ENCODE assay signal across 23 cellular contexts in the genomic region with DNA sequence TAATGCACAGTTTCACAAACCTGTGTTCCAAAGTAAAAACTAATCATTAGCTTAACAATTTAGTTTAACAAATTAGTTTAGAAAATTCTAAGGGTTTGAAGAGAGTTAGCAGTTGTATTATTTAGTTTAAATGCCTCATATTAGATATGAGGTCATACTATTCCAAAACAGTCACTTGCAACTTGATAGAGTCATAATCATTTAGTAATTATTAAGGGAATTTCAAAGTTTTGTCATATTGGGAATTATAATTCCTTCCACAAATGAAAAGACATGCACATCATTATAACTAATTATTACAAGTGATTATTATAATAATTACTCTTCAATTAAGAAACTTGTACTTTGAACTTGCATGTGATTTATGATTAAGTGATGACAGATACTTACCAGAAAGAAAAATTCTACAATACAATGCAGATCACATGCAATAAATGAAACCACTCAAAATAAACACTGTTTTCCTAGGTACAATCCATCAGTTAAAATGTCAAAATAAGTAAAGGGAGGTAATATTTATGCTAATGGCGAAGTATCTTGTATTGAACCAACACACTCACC.
"Had no signal": no experiment of that assay in that cellular context is flagged by ENCODE, and none has a peak within 500 bp of the region (broad histone marks: within the 10 kb centered on the region; RNA-seq: fewer than 3 reads in every experiment).

No MANE protein-coding gene starts in this region.

- H3K27ac Mint-ChIP-seq: activated CD4-positive, alpha-beta memory T cell treated with anti-CD3 and anti-CD28 coated beads, Interleukin-2, amount 10 ng/mL, durations not matched to agents 7 days and 5 days; activated CD8-positive, alpha-beta memory T cell treated with anti-CD3 and anti-CD28 coated beads, Interleukin-2, amount 10 ng/mL, durations not matched to agents 7 days and 5 days; activated naive CD4-positive, alpha-beta T cell treated with anti-CD3 and anti-CD28 coated beads, Interleukin-2, amount 10 ng/mL, durations not matched to agents 7 days and 5 days; activated naive CD8-positive, alpha-beta T cell had no signal

- H3K27me3 Mint-ChIP-seq: activated CD4-positive, alpha-beta memory T cell treated with anti-CD3 and anti-CD28 coated beads, Interleukin-2, amount 10 ng/mL, durations not matched to agents 7 days and 5 days; activated CD8-positive, alpha-beta memory T cell treated with anti-CD3 and anti-CD28 coated beads, Interleukin-2, amount 10 ng/mL, durations not matched to agents 7 days and 5 days; activated naive CD4-positive, alpha-beta T cell treated with anti-CD3 and anti-CD28 coated beads, Interleukin-2, amount 10 ng/mL, durations not matched to agents 7 days and 5 days; activated naive CD8-positive, alpha-beta T cell had no signal

- H3K27ac ChIP-seq: brain microvascular endothelial cell, WERI-Rb-1 had no signal

- H3K4me1 Mint-ChIP-seq: activated CD4-positive, alpha-beta memory T cell treated with anti-CD3 and anti-CD28 coated beads, Interleukin-2, amount 10 ng/mL, durations not matched to agents 7 days and 5 days; activated CD8-positive, alpha-beta memory T cell treated with anti-CD3 and anti-CD28 coated beads, Interleukin-2, amount 10 ng/mL, durations not matched to agents 7 days and 5 days; activated naive CD4-positive, alpha-beta T cell treated with anti-CD3 and anti-CD28 coated beads, Interleukin-2, amount 10 ng/mL, durations not matched to agents 7 days and 5 days had no signal

- H3K27me3 ChIP-seq: brain microvascular endothelial cell had no signal

- H3K4me3 Mint-ChIP-seq: activated CD4-positive, alpha-beta memory T cell treated with anti-CD3 and anti-CD28 coated beads, Interleukin-2, amount 10 ng/mL, durations not matched to agents 7 days and 5 days; activated CD8-positive, alpha-beta memory T cell treated with anti-CD3 and anti-CD28 coated beads, Interleukin-2, amount 10 ng/mL, durations not matched to agents 7 days and 5 days; activated naive CD4-positive, alpha-beta T cell treated with anti-CD3 and anti-CD28 coated beads, Interleukin-2, amount 10 ng/mL, durations not matched to agents 7 days and 5 days; activated naive CD8-positive, alpha-beta T cell had no signal

- H3K36me3 ChIP-seq: brain microvascular endothelial cell, WERI-Rb-1 had no signal

- H3K36me3 Mint-ChIP-seq: activated CD8-positive, alpha-beta memory T cell treated with anti-CD3 and anti-CD28 coated beads, Interleukin-2, amount 10 ng/mL, durations not matched to agents 7 days and 5 days; activated naive CD4-positive, alpha-beta T cell treated with anti-CD3 and anti-CD28 coated beads, Interleukin-2, amount 10 ng/mL, durations not matched to agents 7 days and 5 days; activated naive CD8-positive, alpha-beta T cell had no signal

- H3K9me3 Mint-ChIP-seq: activated CD4-positive, alpha-beta memory T cell treated with anti-CD3 and anti-CD28 coated beads, Interleukin-2, amount 10 ng/mL, durations not matched to agents 7 days and 5 days; activated naive CD4-positive, alpha-beta T cell treated with anti-CD3 and anti-CD28 coated beads, Interleukin-2, amount 10 ng/mL, durations not matched to agents 7 days and 5 days had no signal

- ATAC-seq: activated CD8-positive, alpha-beta memory T cell treated with anti-CD3 and anti-CD28 coated beads, Interleukin-2, amount 10 ng/mL, durations not matched to agents 7 days and 5 days had no signal

- DNase-seq: activated CD4-positive, alpha-beta memory T cell treated with anti-CD3 and anti-CD28 coated beads, Interleukin-2, amount 10 ng/mL, durations not matched to agents 7 days and 5 days; activated CD4-positive, alpha-beta T cell treated with anti-CD3 and anti-CD28 coated beads for 1 hour; activated CD4-positive, alpha-beta T cell treated with anti-CD3 and anti-CD28 coated beads for 48 hours; activated CD4-positive, CD25-positive, alpha-beta regulatory T cell; activated CD8-positive, alpha-beta memory T cell treated with anti-CD3 and anti-CD28 coated beads for 24 hours; activated CD8-positive, alpha-beta memory T cell treated with anti-CD3 and anti-CD28 coated beads, Interleukin-2, amount 10 ng/mL, durations not matched to agents 7 days and 5 days; activated CD8-positive, alpha-beta memory T cell treated with anti-CD3 and anti-CD28 coated beads, Interleukin-2, amount 50 U/mL, for 48 hours; activated effector memory CD4-positive, alpha-beta T cell treated with Interleukin-2 at 50 U/mL for 16 hours; activated naive CD4-positive, alpha-beta T cell treated with anti-CD3 and anti-CD28 coated beads, Interleukin-2, amount 10 ng/mL, durations not matched to agents 7 days and 5 days; activated T-cell treated with anti-CD3 and anti-CD28 coated beads, Interleukin-2, amount 50 U/mL, for 48 hours; amniotic stem cell; aorta; brain microvascular endothelial cell; central memory CD4-positive, alpha-beta T cell; NCI-H1436 treated with DMSO at 0.1 percent for 48 hours; NCI-H1694 treated with DMSO at 0.1 percent for 48 hours; NCI-H2029; NCI-H345; NCI-H524 treated with DMSO at 0.1 percent for 48 hours; Right ventricle myocardium superior; T1000; WERI-Rb-1 had no signal
